18 cellular contexts compared by ENCODE assay signal in genomic region chr19:2318923-2319322, GRCh38. TPM values are rescaled to one million over a fixed set of nuclear protein-coding genes. Genes with fewer than 3 reads are reported as not detected.
DNase-seq lines count a peak whose midpoint lies in the region; ATAC-seq, FAIRE-seq and TF ChIP-seq lines count a peak whose summit lies in the region.
"Had no signal": no experiment of that assay in that cellular context is flagged by ENCODE, and none has a peak within 500 bp of the region (broad histone marks: within the 10 kb centered on the region; RNA-seq: fewer than 3 reads in every experiment).

No MANE protein-coding gene starts in this region.

- no peak for FAIRE-seq in H1 (lab: Jason Lieb, UNC)
- FAIRE-seq: GM12878 had no signal

- H2BK12ac ChIP-seq in H1 (ENCODE audit: low read depth, low read length), result no peak overlapping the region

- no peak for TF ChIP-seq CTCF in Loucy (conservative IDR thresholded peaks at IDR 0.05; ENCODE audit: low read length)
- no peak for TF ChIP-seq CTCF in H1 (IDR thresholded peaks at IDR 0.05; ENCODE audit: control extremely low read depth in 1 of 3, insufficient read depth in 1 of 3, low read depth in 1 of 3, low read length in 3 of 3)

- peaks cover 10% of the 10 kb centered on the region for H3K36me3 Mint-ChIP-seq in stimulated activated memory B cell treated with anti-CD40 and anti-IgM and Interleukin-4, amounts not matched to agents 10 μg/mL and 1 μg/mL and 100 μg/mL, for 72 hours

- H4K91ac ChIP-seq in H1 (replicated peaks; ENCODE audit: insufficient read length, low read length), result no peak overlapping the region

- peaks cover 0 to 4% (median 0%) of the 10 kb centered on the region in 11 experiments; a peak in 3 of 22 replicates for H3K27me3 ChIP-seq in BLaER1 treated with 17β-estradiol and CSF1 and Interleukin-3, amounts not matched to agents 10 nM and 100 nM
- H3K27me3 ChIP-seq in Loucy (ENCODE audit: insufficient read depth, low read length, poor library complexity, severe bottlenecking) (no peaks in the 10 kb centered on the region), H1 (replicated peaks in 1 of 4; ENCODE audit: control insufficient read depth in 3 of 4, extremely low read depth in 1 of 4, insufficient read depth in 3 of 4, low read length in 3 of 4) (no peaks in the 10 kb centered on the region)

- H2AK5ac ChIP-seq in H1 (ENCODE audit: low read depth, low read length), result no peak overlapping the region

- no peak overlapping the region for H2BK120ac ChIP-seq in H1 (replicated peaks; ENCODE audit: low read depth, low read length)

- H3K56ac ChIP-seq in H1 (replicated peaks; ENCODE audit: insufficient read length, low read depth, low read length), result no peak overlapping the region

- H3K27ac Mint-ChIP-seq in stimulated activated memory B cell treated with anti-CD40 and anti-IgM and Interleukin-4, amounts not matched to agents 10 μg/mL and 1 μg/mL and 100 μg/mL, for 72 hours, result peak overlapping the region; percentile 88
- H3K27ac Mint-ChIP-seq: CD4-positive, alpha-beta T cell had no signal

- H3K4me1 Mint-ChIP-seq in stimulated activated memory B cell treated with anti-CD40 and anti-IgM and Interleukin-4, amounts not matched to agents 10 μg/mL and 1 μg/mL and 100 μg/mL, for 72 hours, result peaks cover 59% of the 10 kb centered on the region

- H3K4me3 Mint-ChIP-seq in stimulated activated memory B cell treated with anti-CD40 and anti-IgM and Interleukin-4, amounts not matched to agents 10 μg/mL and 1 μg/mL and 100 μg/mL, for 72 hours, result no peak overlapping the region
- H3K4me3 Mint-ChIP-seq: CD4-positive, alpha-beta T cell; H9 had no signal

- H3K79me2 ChIP-seq in Loucy (ENCODE audit: insufficient read depth, low read length) (no peaks in the 10 kb centered on the region; the same call in 1 of the 2 replicates), H1 (ENCODE audit: control insufficient read depth in 1 of 2, insufficient read depth in 2 of 2, low read length in 2 of 2) (no peaks in the 10 kb centered on the region)

- H3K36me3 ChIP-seq in BLaER1 treated with 17β-estradiol and CSF1 and Interleukin-3, amounts not matched to agents 10 nM and 100 nM, result peaks cover 20 to 32% (median 30%) of the 10 kb centered on the region in 11 experiments; a peak in 21 of 22 replicates
- H3K36me3 ChIP-seq in Loucy (ENCODE audit: insufficient read depth, low read length) (no peaks in the 10 kb centered on the region), H1 (ENCODE audit: control insufficient read depth in 2 of 4, insufficient read depth in 4 of 4, low read length in 3 of 4) (peaks cover 0 to 4% (median 0%) of the 10 kb centered on the region in 4 experiments; a peak in 3 of 8 replicates)

- H2BK20ac ChIP-seq in H1 (ENCODE audit: low read length), result no peak overlapping the region

- peaks cover 0 to 16% (median 12%) of the 10 kb centered on the region in 11 experiments; a peak in 17 of 22 replicates for H3K9me3 ChIP-seq in BLaER1 treated with 17β-estradiol and CSF1 and Interleukin-3, amounts not matched to agents 10 nM and 100 nM (replicated peaks in 1 of 11)
- no peaks in the 10 kb centered on the region for H3K9me3 ChIP-seq in Loucy (ENCODE audit: insufficient read depth, low read depth, low read length)
- no peaks in the 10 kb centered on the region for H3K9me3 ChIP-seq in H1 (ENCODE audit: insufficient read depth in 2 of 2, low read depth in 1 of 2, low read length in 1 of 2)

- no peaks in the 10 kb centered on the region for H3K9me3 Mint-ChIP-seq in stimulated activated memory B cell treated with anti-CD40 and anti-IgM and Interleukin-4, amounts not matched to agents 10 μg/mL and 1 μg/mL and 100 μg/mL, for 72 hours

- POLR2A ChIA-PET in H1 (lab: Charles Lee; ENCODE audit: partially characterized antibody), result interaction anchor here (0.7 to 4.1 kb wide), 5 partner anchors 9 to 89 kb away, joined by 3 to 29 read pairs (median 4); partner anchors contain the start of gene LSM7

- no peak overlapping the region for H3K18ac ChIP-seq in H1 (ENCODE audit: extremely low read depth, low read length)

- DNase-seq in H1 (ENCODE audit: low read depth in 1 of 2, low spot score in 2 of 2) (no peak), middle frontal gyrus (ENCODE audit: extremely low spot score, low spot score) (no peak), NCI-H1694 (lab: John Stamatoyannopoulos, UW) (no peak)
- DNase-seq: C1 segment of cervical spinal cord; Calu3; CD4-positive, alpha-beta T cell; DMS 273 treated with DMSO at 0.1 percent for 48 hours; H9; IMR-90 had no signal

- H3F3A ChIP-seq in Loucy (ENCODE audit: low read depth), result no peaks in the 10 kb centered on the region

- H2AFZ ChIP-seq in Loucy (ENCODE audit: low read length) (no peak overlapping the region), H1 (ENCODE audit: low read length) (no peak overlapping the region)
- H2AFZ ChIP-seq: GM23248 had no signal

- H3K27me3 Mint-ChIP-seq in stimulated activated memory B cell treated with anti-CD40 and anti-IgM and Interleukin-4, amounts not matched to agents 10 μg/mL and 1 μg/mL and 100 μg/mL, for 72 hours, result no peaks in the 10 kb centered on the region

- H3K79me1 ChIP-seq in H1 (ENCODE audit: low read depth, low read length), result no peaks in the 10 kb centered on the region

- H2BK5ac ChIP-seq in H1 (ENCODE audit: low read depth, low read length), result no peak overlapping the region

- H3K27ac ChIP-seq in BLaER1 treated with 17β-estradiol and CSF1 and Interleukin-3, amounts not matched to agents 10 nM and 100 nM, result peak overlapping the region in 8 of 11 experiments; percentile 11 to 69 (median 42); a peak in 10 of 22 replicates
- H3K27ac ChIP-seq in H1 (ENCODE audit: low read depth, low read length), result no peak overlapping the region
- H3K27ac ChIP-seq: GM23248, KMS-11 had no signal

- no peak overlapping the region for H3K14ac ChIP-seq in H1 (ENCODE audit: insufficient read length)

- peaks cover 0 to 70% (median 41%) of the 10 kb centered on the region in 11 experiments; a peak in 19 of 22 replicates for H4K20me1 ChIP-seq in BLaER1 treated with 17β-estradiol and CSF1 and Interleukin-3, amounts not matched to agents 10 nM and 100 nM
- H4K20me1 ChIP-seq in Loucy (ENCODE audit: insufficient read depth, low read length, poor library complexity, severe bottlenecking) (no peaks in the 10 kb centered on the region), H1 (replicated peaks in 1 of 2; ENCODE audit: control insufficient read depth in 1 of 2, insufficient read depth in 2 of 2, low read length in 2 of 2) (peaks cover 0 to 1% of the 10 kb centered on the region in 2 experiments)

- no peaks in the 10 kb centered on the region for H3K23me2 ChIP-seq in H1 (ENCODE audit: low read depth, low read length)

- CTCF ChIA-PET in H1 (lab: Charles Lee; ENCODE audit: partially characterized antibody), result interaction anchor here (1.2 to 9.8 kb wide), 2 partner anchors 37 to 42 kb away, joined by 3 to 106 read pairs; partner anchors contain the start of gene PEAK3

- no peaks in the 10 kb centered on the region for H3K9me2 ChIP-seq in Loucy (replicated peaks; ENCODE audit: low read depth, low read length)

- H3K4me2 ChIP-seq in BLaER1 treated with 17β-estradiol and CSF1 and Interleukin-3, amounts not matched to agents 10 nM and 100 nM, result peak overlapping the region; percentile 71 to 95 (median 85)
- H3K4me2 ChIP-seq in Loucy (ENCODE audit: low read depth, low read length, poor library complexity, severe bottlenecking) (peak overlapping the region; percentile 1), H1 (ENCODE audit: insufficient read depth in 1 of 2, low read depth in 2 of 2, low read length in 2 of 2) (no peak overlapping the region)
- H3K4me2 ChIP-seq: KMS-11 had no signal

- H3K4me3 ChIP-seq in BLaER1 treated with 17β-estradiol and CSF1 and Interleukin-3, amounts not matched to agents 10 nM and 100 nM, result peak overlapping the region in 2 of 10 experiments; percentile 20 to 26; a peak in 2 of 20 replicates
- no peak overlapping the region for H3K4me3 ChIP-seq in Loucy (ENCODE audit: low read length, poor library complexity, severe bottlenecking)
- H3K4me3 ChIP-seq in H1 (ENCODE audit: extremely low read depth in 1 of 4, insufficient read depth in 2 of 4, low read depth in 3 of 4, low read length in 4 of 4), result no peak overlapping the region
- H3K4me3 ChIP-seq: GM12878, GM23248 had no signal

- 84% methylated on average over 6 of the region's 6 CpGs; no CpG with 5 or more reads in 1 of the 2 experiments for WGBS in H1 (ENCODE audit: extremely low coverage in 1 of 2, insufficient coverage in 1 of 2, insufficient read length in 1 of 2, insufficient replicate concordance in 2 of 2, low coverage in 1 of 2, low lambda C conversion rate in 2 of 2, missing lambda C conversion rate in 1 of 2), 2 experiments

- H3K4me1 ChIP-seq in BLaER1 treated with 17β-estradiol and CSF1 and Interleukin-3, amounts not matched to agents 10 nM and 100 nM, result peaks cover 51 to 89% (median 83%) of the 10 kb centered on the region in 10 experiments
- peaks cover 4% of the 10 kb centered on the region for H3K4me1 ChIP-seq in Loucy (ENCODE audit: insufficient read depth, low read length, poor library complexity, severe bottlenecking)
- peaks cover 0 to 1% (median 0%) of the 10 kb centered on the region in 4 experiments; a peak in 1 of 7 replicates for H3K4me1 ChIP-seq in H1 (replicated peaks in 1 of 4; ENCODE audit: control insufficient read depth in 3 of 4, insufficient read depth in 4 of 4, low read length in 3 of 4)

- no peak overlapping the region for H2BK15ac ChIP-seq in H1 (ENCODE audit: low read length)

- no peak overlapping the region for H4K8ac ChIP-seq in H1 (ENCODE audit: extremely low read depth, insufficient read depth, low read length)

- peak overlapping the region in 8 of 11 experiments; percentile 7 to 60 (median 40); a peak in 11 of 22 replicates for H3K9ac ChIP-seq in BLaER1 treated with 17β-estradiol and CSF1 and Interleukin-3, amounts not matched to agents 10 nM and 100 nM
- H3K9ac ChIP-seq in Loucy (ENCODE audit: low read depth, low read length, poor library complexity, severe bottlenecking) (no peak overlapping the region), H1 (replicated peaks in 1 of 4; ENCODE audit: extremely low read depth in 1 of 4, low read depth in 3 of 4, low read length in 3 of 4) (no peak overlapping the region)
- H3K9ac ChIP-seq: GM23248, KMS-11 had no signal

- TF ChIP-seq RAD21 in H1 (IDR thresholded peaks at IDR 0.05 in 1 of 2, conservative IDR thresholded peaks at IDR 0.05 in 1 of 2; ENCODE audit: low read depth in 2 of 2, low read length in 2 of 2), result no peak

- TF ChIP-seq POLR2A in H1 (IDR thresholded peaks at IDR 0.05; ENCODE audit: control extremely low read depth in 1 of 2, low read depth in 2 of 2, low read length in 2 of 2), result no peak

- no peak overlapping the region for H3K23ac ChIP-seq in H1 (ENCODE audit: insufficient read length)

- H4K5ac ChIP-seq in H1 (ENCODE audit: insufficient read length, low read depth, low read length), result no peak overlapping the region

- no peak for TF ChIP-seq EP300 in H1 (IDR thresholded peaks at IDR 0.05; ENCODE audit: borderline replicate concordance in 1 of 2, low read depth in 2 of 2, low read length in 2 of 2)

- ATAC-seq in stimulated activated memory B cell treated with anti-CD40 and anti-IgM and Interleukin-4, amounts not matched to agents 10 μg/mL and 1 μg/mL and 100 μg/mL, for 72 hours, result no peak
- ATAC-seq in GM21723 (IDR thresholded peaks at IDR 0.05; ENCODE audit: unreplicated experiment), result no peak

- H3K4ac ChIP-seq in H1 (replicated peaks; ENCODE audit: insufficient read length, low read depth, low read length), result no peak overlapping the region

RNA-seq across cellular contexts. Expression of gene LSM7, which starts 9.5 kb away (rescaled TPM):
- total RNA-seq in H1 (2021; fragmentation: NEBNext Ultra II Directional; extraction: Animal tissue kit (Norgen Biotek cat#: 25700)), result 228 and 238 TPM in 2 replicates
- polyA plus RNA-seq in H1 (2011; rRNA removed), result 1,335 and 1,623 TPM in 2 replicates
- 1,271 TPM for polyA plus RNA-seq in H1 (2011; cell fraction: cytosol; rRNA removed)
- 377 TPM for polyA plus RNA-seq in H1 (2011; cell fraction: nucleus; rRNA removed)
- 395 to 466 TPM (median 428 TPM) in 4 replicates for polyA plus RNA-seq in H1 (2012, experiment 1 of 2)
- 735 TPM for polyA plus RNA-seq in H1 (2012, experiment 2 of 2)
- polyA plus RNA-seq in H1 (2013, experiment 1 of 2), result 408 TPM
- polyA plus RNA-seq in H1 (2013, experiment 2 of 2), result 417 TPM
- polyA minus RNA-seq in H1 (2011; rRNA and poly(A)+ RNA removed), result 20.1 and 23.2 TPM in 2 replicates
- polyA minus RNA-seq in H1 (2011; cell fraction: cytosol; rRNA and poly(A)+ RNA removed), result 67.1 TPM
- 79.0 TPM for polyA minus RNA-seq in H1 (2011; cell fraction: nucleus; rRNA and poly(A)+ RNA removed)

RNA-seq across cellular contexts. Expression of gene SPPL2B, which starts 9.6 kb away (rescaled TPM):
- total RNA-seq in H1 (2021; fragmentation: NEBNext Ultra II Directional; extraction: Animal tissue kit (Norgen Biotek cat#: 25700)), result 52.6 and 55.7 TPM in 2 replicates
- polyA plus RNA-seq in H1 (2011; rRNA removed), result 34.8 and 83.1 TPM in 2 replicates
- polyA plus RNA-seq in H1 (2011; cell fraction: cytosol; rRNA removed), result 61.8 TPM
- polyA plus RNA-seq in H1 (2011; cell fraction: nucleus; rRNA removed), result 378 TPM
- polyA plus RNA-seq in H1 (2012, experiment 1 of 2), result 36.1 to 78.9 TPM (median 69.1 TPM) in 4 replicates
- 44.7 TPM for polyA plus RNA-seq in H1 (2012, experiment 2 of 2)
- polyA plus RNA-seq in H1 (2013, experiment 1 of 2), result 40.7 TPM
- 37.4 TPM for polyA plus RNA-seq in H1 (2013, experiment 2 of 2)
- polyA minus RNA-seq in H1 (2011; rRNA and poly(A)+ RNA removed), result 16.2 and 16.8 TPM in 2 replicates
- 33.4 TPM for polyA minus RNA-seq in H1 (2011; cell fraction: cytosol; rRNA and poly(A)+ RNA removed)
- polyA minus RNA-seq in H1 (2011; cell fraction: nucleus; rRNA and poly(A)+ RNA removed), result 47.4 TPM

RNA-seq across cellular contexts. Expression of gene LINGO3, which starts 11.0 kb away (rescaled TPM):
- total RNA-seq in H1 (2021; fragmentation: NEBNext Ultra II Directional; extraction: Animal tissue kit (Norgen Biotek cat#: 25700)), result 0.13 TPM in 1 of 2 replicates, not detected in the other
- polyA plus RNA-seq in H1 (2011; rRNA removed), result 0.59 and 0.93 TPM in 2 replicates
- 0.62 TPM for polyA plus RNA-seq in H1 (2011; cell fraction: cytosol; rRNA removed)
- 0.64 TPM for polyA plus RNA-seq in H1 (2011; cell fraction: nucleus; rRNA removed)
- 0.25 to 0.36 TPM (median 0.27 TPM) in 3 of 4 replicates, not detected in the other for polyA plus RNA-seq in H1 (2012, experiment 1 of 2)
- polyA plus RNA-seq in H1 (2012, experiment 2 of 2), result 0.16 TPM
- 0.26 TPM for polyA plus RNA-seq in H1 (2013, experiment 1 of 2)
- 0.35 TPM for polyA plus RNA-seq in H1 (2013, experiment 2 of 2)
- polyA minus RNA-seq in H1 (2011; rRNA and poly(A)+ RNA removed), result 0.13 TPM in 1 of 2 replicates, not detected in the other
- not detected for polyA minus RNA-seq in H1 (2011; cell fraction: cytosol; rRNA and poly(A)+ RNA removed)
- polyA minus RNA-seq in H1 (2011; cell fraction: nucleus; rRNA and poly(A)+ RNA removed), result 0.60 TPM
- total RNA-seq: A673, Calu3, G401, GM23248, IMR-90 had no signal
- polyA plus RNA-seq: GM23248, IMR-90 had no signal

RNA-seq across cellular contexts. Expression of gene PEAK3, which starts 36.9 kb away (rescaled TPM):
- total RNA-seq in H1 (2021; fragmentation: NEBNext Ultra II Directional; extraction: Animal tissue kit (Norgen Biotek cat#: 25700)), result not detected in 2 replicates
- not detected in 2 replicates for polyA plus RNA-seq in H1 (2011; rRNA removed)
- not detected for polyA plus RNA-seq in H1 (2011; cell fraction: cytosol; rRNA removed)
- polyA plus RNA-seq in H1 (2011; cell fraction: nucleus; rRNA removed), result not detected
- 0.06 to 0.11 TPM in 2 of 4 replicates, not detected in the others for polyA plus RNA-seq in H1 (2012, experiment 1 of 2)
- not detected for polyA plus RNA-seq in H1 (2012, experiment 2 of 2)
- polyA plus RNA-seq in H1 (2013, experiment 1 of 2), result not detected
- not detected for polyA plus RNA-seq in H1 (2013, experiment 2 of 2)
- not detected in 2 replicates for polyA minus RNA-seq in H1 (2011; rRNA and poly(A)+ RNA removed)
- not detected for polyA minus RNA-seq in H1 (2011; cell fraction: cytosol; rRNA and poly(A)+ RNA removed)
- not detected for polyA minus RNA-seq in H1 (2011; cell fraction: nucleus; rRNA and poly(A)+ RNA removed)
- total RNA-seq: A673; Calu3; CD4-positive, alpha-beta T cell; G401; GM23248; H9 had no signal
- polyA plus RNA-seq: GM23248 had no signal

RNA-seq across cellular contexts. Expression of gene TMPRSS9, which starts 41.1 kb away (rescaled TPM):
- 0.19 and 0.33 TPM in 2 replicates for total RNA-seq in H1 (2021; fragmentation: NEBNext Ultra II Directional; extraction: Animal tissue kit (Norgen Biotek cat#: 25700))
- 0.15 and 0.33 TPM in 2 replicates for polyA plus RNA-seq in H1 (2011; rRNA removed)
- polyA plus RNA-seq in H1 (2011; cell fraction: cytosol; rRNA removed), result 0.44 TPM
- 3.6 TPM for polyA plus RNA-seq in H1 (2011; cell fraction: nucleus; rRNA removed)
- 0.46 to 0.84 TPM (median 0.66 TPM) in 4 replicates for polyA plus RNA-seq in H1 (2012, experiment 1 of 2)
- polyA plus RNA-seq in H1 (2012, experiment 2 of 2), result 0.12 TPM
- 0.08 TPM for polyA plus RNA-seq in H1 (2013, experiment 1 of 2)
- 0.09 TPM for polyA plus RNA-seq in H1 (2013, experiment 2 of 2)
- 0.10 and 0.32 TPM in 2 replicates for polyA minus RNA-seq in H1 (2011; rRNA and poly(A)+ RNA removed)
- polyA minus RNA-seq in H1 (2011; cell fraction: cytosol; rRNA and poly(A)+ RNA removed), result 0.37 TPM
- polyA minus RNA-seq in H1 (2011; cell fraction: nucleus; rRNA and poly(A)+ RNA removed), result 1.1 TPM
- total RNA-seq: A673; Calu3; CD4-positive, alpha-beta T cell; GM12878; GM23248; IMR-90 had no signal
- polyA plus RNA-seq: IMR-90 had no signal

Comparison
In these comparisons a context has a peak if more than half of its experiments do, and no peak if none do; other contexts are left out.
1. H3K4me2 ChIP-seq: peak in BLaER1 treated with 17β-estradiol and CSF1 and Interleukin-3, amounts not matched to agents 10 nM and 100 nM (11 of 11) and Loucy (single experiment); none in H1 (0 of 2).
2. H3K9ac ChIP-seq: peak in BLaER1 treated with 17β-estradiol and CSF1 and Interleukin-3, amounts not matched to agents 10 nM and 100 nM (8 of 11); none in Loucy (single experiment) and H1 (0 of 4).